ENCODE assay signal across 9 cellular contexts in the genomic region with DNA sequence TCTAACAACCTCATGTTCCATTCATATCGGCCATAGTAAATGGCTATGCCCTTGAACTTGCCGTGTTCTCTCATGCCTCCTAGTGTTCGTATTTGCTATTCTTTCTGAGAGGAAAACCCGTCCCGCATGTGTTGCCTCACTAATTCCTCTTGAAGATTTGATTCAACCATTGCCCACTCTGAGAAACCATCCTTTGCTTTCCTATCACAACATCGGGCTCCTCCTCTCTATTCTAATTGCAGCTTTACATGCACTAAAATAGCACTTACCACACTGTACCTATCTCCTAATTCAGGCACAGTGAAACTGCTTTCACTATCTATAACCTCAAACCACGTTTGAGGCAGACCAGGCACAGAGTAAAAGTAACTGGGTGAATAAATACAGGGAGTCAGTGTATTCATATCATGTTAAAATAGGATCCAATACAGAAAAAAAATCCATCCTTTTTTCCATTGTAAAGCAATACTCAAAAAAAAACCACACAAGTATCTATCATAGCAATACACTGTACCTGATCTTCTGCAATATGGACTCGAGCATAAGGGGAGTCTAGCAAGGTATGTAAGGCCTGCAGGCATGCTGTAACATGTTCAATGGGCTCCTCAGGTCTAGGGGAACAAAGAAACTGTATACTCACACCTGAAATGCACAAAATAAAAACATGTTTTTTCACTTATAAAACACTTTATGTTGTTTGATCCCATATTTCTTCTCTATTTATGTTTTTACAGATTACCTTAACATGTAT. TPM values are rescaled to one million over a fixed set of nuclear protein-coding genes. Genes with fewer than 3 reads are reported as not detected.
DNase-seq lines count a peak whose midpoint lies in the region; ATAC-seq and TF ChIP-seq lines count a peak whose summit lies in the region.
"Had no signal": no experiment of that assay in that cellular context is flagged by ENCODE, and none has a peak within 500 bp of the region (broad histone marks: within the 10 kb centered on the region; RNA-seq: fewer than 3 reads in every experiment).

No MANE protein-coding gene starts in this region.

- H3K36me3 Mint-ChIP-seq in T-helper 1 cell treated with Interleukin-12 subunit alpha and Interleukin-12 subunit beta and Interleukin-4 antibody, amounts not matched to agents 30 μg/mL and 1 μg/mL, for 36 hours (ENCODE audit: low read depth), result peaks cover 37% of the 10 kb centered on the region

- H3K27ac Mint-ChIP-seq in T-helper 1 cell treated with Interleukin-12 subunit alpha and Interleukin-12 subunit beta and Interleukin-4 antibody, amounts not matched to agents 30 μg/mL and 1 μg/mL, for 36 hours, result no peak overlapping the region

- peaks cover 16 to 98% of the 10 kb centered on the region in 2 donors for H3K36me3 ChIP-seq in psoas muscle (ENCODE audit: insufficient read depth in 1 of 2, low read depth in 1 of 2)

- H3K4me3 ChIP-seq in fibroblast of pulmonary artery (replicated peaks; ENCODE audit: low read depth, low read length) (no peak overlapping the region), psoas muscle (no peak overlapping the region)
- H3K4me3 ChIP-seq: skin epidermis had no signal

- DNase-seq in D341Med (ENCODE audit: low spot score) (peak; percentile 27), fibroblast of pulmonary artery (ENCODE audit: low read depth) (peak; percentile 48), psoas muscle (no peak), GM19238 (ENCODE audit: insufficient read length, low spot score) (no peak), NCI-H2081 treated with DMSO at 0.1 percent for 48 hours (lab: John Stamatoyannopoulos, UW) (no peak)

- intact Hi-C loops in psoas muscle (cut with DNase I), result loop anchor here in 1 of 2 donors (10.0 kb wide), 1 partner anchor 120 kb away; no protein-coding TSS in a partner anchor

- H3K27me3 ChIP-seq in psoas muscle (ENCODE audit: insufficient read depth in 3 of 3, low read length in 2 of 3), result no peaks in the 10 kb centered on the region

- no peak overlapping the region for H3K27ac ChIP-seq in psoas muscle
- H3K27ac ChIP-seq: skin epidermis had no signal

- peak; percentile 55 for TF ChIP-seq CTCF in fibroblast of pulmonary artery (IDR thresholded peaks at IDR 0.05; ENCODE audit: low read length, missing control alignments)
- peak; percentile 30 for TF ChIP-seq CTCF in psoas muscle (IDR thresholded peaks at IDR 0.05)

- H3K4me3 Mint-ChIP-seq in T-helper 1 cell treated with Interleukin-12 subunit alpha and Interleukin-12 subunit beta and Interleukin-4 antibody, amounts not matched to agents 30 μg/mL and 1 μg/mL, for 36 hours, result peak overlapping the region; percentile 14

- no peaks in the 10 kb centered on the region for H3K9me3 ChIP-seq in psoas muscle

- no peaks in the 10 kb centered on the region for H3K4me1 ChIP-seq in psoas muscle

- H3K27me3 Mint-ChIP-seq in T-helper 1 cell treated with Interleukin-12 subunit alpha and Interleukin-12 subunit beta and Interleukin-4 antibody, amounts not matched to agents 30 μg/mL and 1 μg/mL, for 36 hours (ENCODE audit: low read depth), result no peaks in the 10 kb centered on the region

- WGBS in psoas muscle, 3 donors, result 68 to 84% (median 74%) methylated on average over 8 of the region's 8 CpGs

- peaks cover 9% of the 10 kb centered on the region for H3K4me1 Mint-ChIP-seq in T-helper 1 cell treated with Interleukin-12 subunit alpha and Interleukin-12 subunit beta and Interleukin-4 antibody, amounts not matched to agents 30 μg/mL and 1 μg/mL, for 36 hours (ENCODE audit: low read depth)

- ATAC-seq in GM19324 (IDR thresholded peaks at IDR 0.05; ENCODE audit: low FRiP score, unreplicated experiment), result peak; percentile 97
- ATAC-seq in HG03139 (IDR thresholded peaks at IDR 0.05; ENCODE audit: unreplicated experiment), result peak; percentile 99
- ATAC-seq in psoas muscle, result no peak

- no peaks in the 10 kb centered on the region for H3K9me3 Mint-ChIP-seq in T-helper 1 cell treated with Interleukin-12 subunit alpha and Interleukin-12 subunit beta and Interleukin-4 antibody, amounts not matched to agents 30 μg/mL and 1 μg/mL, for 36 hours

RNA-seq across cellular contexts. Expression of a gene that starts 39.0 kb away (rescaled TPM):
- total RNA-seq in psoas muscle, result 10 to 100 TPM; 28.1 to 41.4 (median 29.5) TPM
- 10 to 100 TPM; 12.7 to 48.5 (median 27.6) TPM for polyA plus RNA-seq in psoas muscle

Comparison
In these comparisons a context has a peak if more than half of its experiments do, and no peak if none do; other contexts are left out.
1. DNase-seq: peak in D341Med (single experiment) and fibroblast of pulmonary artery (single experiment); none in psoas muscle (0 of 2), GM19238 (single experiment) and NCI-H2081 treated with DMSO at 0.1 percent for 48 hours (single experiment).
2. ATAC-seq: peak in GM19324 (single experiment) and HG03139 (single experiment); none in psoas muscle (0 of 4).